8 cellular contexts compared by ENCODE assay signal in the genomic region with DNA sequence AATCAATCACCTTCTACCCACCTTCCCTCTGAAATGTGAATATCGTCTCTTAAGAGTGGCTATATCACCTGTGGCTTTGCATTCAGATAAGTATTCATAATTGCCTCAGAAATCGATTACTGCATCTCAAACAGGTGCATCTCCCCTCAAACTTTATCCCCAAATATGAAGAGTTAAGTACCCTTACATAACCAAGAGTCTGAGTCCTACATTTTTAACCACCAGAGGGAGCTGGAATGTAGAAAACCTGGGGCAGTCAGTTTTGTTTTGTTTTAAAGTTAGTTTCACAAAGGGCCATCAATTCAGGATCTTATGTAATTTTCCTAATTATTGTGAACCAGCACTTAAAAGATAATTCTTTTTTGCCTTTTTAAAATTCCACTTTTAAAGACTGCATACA. TPM values are rescaled to one million over a fixed set of nuclear protein-coding genes. Genes with fewer than 3 reads are reported as not detected.
DNase-seq lines count a peak whose midpoint lies in the region; ATAC-seq, FAIRE-seq and TF ChIP-seq lines count a peak whose summit lies in the region.

No MANE protein-coding gene starts in this region.

- no peak overlapping the region for H3K4me2 ChIP-seq in mesendoderm (ENCODE audit: low read length)

- H3K79me1 ChIP-seq in mesendoderm (ENCODE audit: low read length), result no peaks in the 10 kb centered on the region

- no peak overlapping the region for H2BK15ac ChIP-seq in mesendoderm (replicated peaks; ENCODE audit: low read depth)

- no peaks in the 10 kb centered on the region for H3K27me3 Mint-ChIP-seq in HFFc6 (ENCODE audit: insufficient read depth)

- no peak overlapping the region for H3K18ac ChIP-seq in mesendoderm (ENCODE audit: low read length)

- H4K5ac ChIP-seq in mesendoderm (ENCODE audit: low read length), result no peak overlapping the region

- peak overlapping the region in 2 of 59 donors; percentile 6 to 10 for H3K4me3 ChIP-seq in dorsolateral prefrontal cortex
- H3K4me3 ChIP-seq in mesendoderm (ENCODE audit: low read length), result no peak overlapping the region

- no peak overlapping the region for H3K56ac ChIP-seq in mesendoderm (ENCODE audit: low read length)

- peak; percentile 82 for FAIRE-seq in D721Med (lab: Jason Lieb, UNC)

- H3K4me3 Mint-ChIP-seq in HFFc6, result peak overlapping the region; percentile 81

- H3K27ac ChIP-seq in dorsolateral prefrontal cortex, result peak overlapping the region in 44 of 59 donors; percentile 1 to 76 (median 39)
- H3K27ac ChIP-seq in mesendoderm (ENCODE audit: low read depth, low read length), result no peak overlapping the region

- no peaks in the 10 kb centered on the region for H3K9me3 Mint-ChIP-seq in HFFc6

- H3K36me3 ChIP-seq in mesendoderm (ENCODE audit: control insufficient read depth, insufficient read depth, low read length), result no peaks in the 10 kb centered on the region

- H4K8ac ChIP-seq in mesendoderm (ENCODE audit: low read depth, low read length), result no peak overlapping the region

- H3K27ac Mint-ChIP-seq in HFFc6, result peak overlapping the region; percentile 80

- H3K23ac ChIP-seq in mesendoderm (ENCODE audit: low read length), result no peak overlapping the region

- H3K36me3 Mint-ChIP-seq in HFFc6 (ENCODE audit: low read depth), result peaks cover 5% of the 10 kb centered on the region

- ATAC-seq in HG03159 (IDR thresholded peaks at IDR 0.05; ENCODE audit: unreplicated experiment) (no peak), GM18858 (IDR thresholded peaks at IDR 0.05; ENCODE audit: unreplicated experiment) (no peak)

- peaks cover 24% of the 10 kb centered on the region for H3K4me1 Mint-ChIP-seq in HFFc6 (ENCODE audit: low read depth)

- H2BK5ac ChIP-seq in mesendoderm (ENCODE audit: low read length), result no peak overlapping the region

- WGBS in mesendoderm (ENCODE audit: extremely low coverage, insufficient coverage, low lambda C conversion rate), result no CpG with 5 or more reads among the region's 2 CpGs

- H3K4me1 ChIP-seq in mesendoderm (ENCODE audit: control insufficient read depth, low read depth, low read length), result no peaks in the 10 kb centered on the region

- no peak overlapping the region for H2AK5ac ChIP-seq in mesendoderm (ENCODE audit: low read length)

- peaks cover 0 to 39% (median 0%) of the 10 kb centered on the region in 45 donors for H3K27me3 ChIP-seq in dorsolateral prefrontal cortex
- H3K27me3 ChIP-seq in mesendoderm (ENCODE audit: insufficient read depth, low read length, poor library complexity), result no peaks in the 10 kb centered on the region

- no peak overlapping the region for H3K9ac ChIP-seq in mesendoderm (ENCODE audit: low read length)

- DNase-seq in D721Med (ENCODE audit: insufficient read length, low spot score), result no peak
- DNase-seq in HFFc6, result peak; percentile 48
- DNase-seq in RPMI7951 (ENCODE audit: low read depth), result peak; percentile 53
- DNase-seq in dorsolateral prefrontal cortex, result no peak
- peak; percentile 39 for DNase-seq in mesendoderm
- no peak for DNase-seq in NCI-H187 treated with DMSO at 0.1 percent for 48 hours (lab: John Stamatoyannopoulos, UW)

- H3K4ac ChIP-seq in mesendoderm (ENCODE audit: low read depth, low read length), result no peak overlapping the region

- no peaks in the 10 kb centered on the region for H3K79me2 ChIP-seq in mesendoderm (ENCODE audit: control insufficient read depth, insufficient read depth, low read length)

- intact Hi-C loops in dorsolateral prefrontal cortex (cut with DNase I), result loop anchor here (2.0 to 10.0 kb wide), 4 partner anchors 89 to 374 kb away; no protein-coding TSS in a partner anchor

- peak; percentile 52 for TF ChIP-seq CTCF in D721Med (IDR thresholded peaks at IDR 0.05; ENCODE audit: insufficient read depth, missing control alignments)
- TF ChIP-seq CTCF in HFFc6 (IDR thresholded peaks at IDR 0.05), result peak; percentile 84
- peak; percentile 38 to 94 (median 84) for TF ChIP-seq CTCF in dorsolateral prefrontal cortex (IDR thresholded peaks at IDR 0.05 in 54 of 56, conservative IDR thresholded peaks at IDR 0.05 in 2 of 56; ENCODE audit: low read depth in 1 of 56, partially characterized antibody in 56 of 56)

- H2BK120ac ChIP-seq in mesendoderm (ENCODE audit: low read depth, low read length), result no peak overlapping the region

RNA-seq across cellular contexts. Expression of gene TCEANC, which starts 5.7 kb away (rescaled TPM):
- total RNA-seq in HFFc6 (2021; fragmentation: NEBNext Ultra II Directional; extraction: Animal tissue kit (Norgen Biotek cat#: 25700)), result 1 to 10 TPM in 5 of 6 experiments, under 1 TPM in 1; 0.99 to 1.7 (median 1.1) TPM
- 0.88 and 1.7 TPM in 2 replicates for total RNA-seq in RPMI7951 (2014; rRNA removed; shearing (Covaris generic))
- total RNA-seq in dorsolateral prefrontal cortex, result 10 to 100 TPM in 41 of 120 experiments, 1 to 10 TPM in 79; 4.4 to 17.2 (median 8.8) TPM
- 1.1 TPM for polyA plus RNA-seq in mesendoderm (2013, experiment 1 of 2)
- 1.1 TPM for polyA plus RNA-seq in mesendoderm (2013, experiment 2 of 2)

RNA-seq across cellular contexts. Expression of gene RAB9A, which starts 30.3 kb away (rescaled TPM):
- 10 to 100 TPM; 13.5 to 18.3 (median 15.1) TPM for total RNA-seq in HFFc6 (2021; fragmentation: NEBNext Ultra II Directional; extraction: Animal tissue kit (Norgen Biotek cat#: 25700))
- 30.9 and 33.4 TPM in 2 replicates for total RNA-seq in RPMI7951 (2014; rRNA removed; shearing (Covaris generic))
- 10 to 100 TPM; 13.0 to 40.7 (median 25.0) TPM for total RNA-seq in dorsolateral prefrontal cortex
- 23.3 TPM for polyA plus RNA-seq in mesendoderm (2013, experiment 1 of 2)
- 22.9 TPM for polyA plus RNA-seq in mesendoderm (2013, experiment 2 of 2)

Comparison
In these comparisons a context has a peak if more than half of its experiments do, and no peak if none do; other contexts are left out.
1. DNase-seq: peak in HFFc6 (single experiment), RPMI7951 (single experiment) and mesendoderm (single experiment); none in D721Med (single experiment), dorsolateral prefrontal cortex (0 of 10) and NCI-H187 treated with DMSO at 0.1 percent for 48 hours (single experiment).
2. Peak in every context shown above with its lines, with median percentiles within 50 percentile points of each other: CTCF ChIP-seq.